Comparison of ENCODE assay signal across 28 cellular contexts in the genomic region with DNA sequence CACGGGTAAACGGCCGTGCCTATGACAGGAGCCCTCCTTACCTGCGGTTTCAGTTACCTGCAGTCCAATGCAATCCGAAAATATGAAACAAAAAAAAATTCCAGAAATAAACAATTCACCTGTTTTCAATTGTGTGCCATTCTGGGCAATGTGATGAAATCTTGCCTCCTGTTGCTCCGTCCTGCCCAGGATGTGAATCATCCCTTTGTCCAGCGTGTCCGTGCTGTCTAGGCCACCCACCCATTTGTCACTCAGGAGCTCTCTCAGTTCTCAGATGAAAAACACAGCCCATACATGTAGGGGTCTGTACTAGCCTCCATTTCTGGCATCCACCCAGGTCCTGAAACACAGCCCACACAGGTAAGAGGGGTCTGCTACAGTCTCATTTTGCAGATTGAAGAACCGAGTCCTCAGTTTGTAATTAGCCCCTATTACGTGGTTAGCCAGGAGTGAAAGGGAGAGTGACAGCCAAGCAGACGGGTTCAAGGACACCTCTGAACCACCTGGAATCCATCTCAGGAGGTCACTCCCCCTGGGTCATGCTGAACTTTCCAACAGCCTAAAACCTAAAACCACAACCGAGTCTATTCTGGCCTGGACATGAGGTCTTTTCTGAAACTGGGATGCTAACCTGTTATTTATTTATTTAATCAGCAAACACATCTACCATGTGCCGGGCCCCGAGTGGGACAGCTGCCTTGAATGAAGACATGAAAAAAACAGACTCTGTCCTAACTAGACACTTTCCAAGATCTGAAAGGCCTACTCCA.
A peak's percentile ranks its signal among the peaks of the same experiment; 100 is the strongest.
DNase-seq lines count a peak whose midpoint lies in the region; TF ChIP-seq lines count a peak whose summit lies in the region.
"Had no signal": no experiment of that assay in that cellular context is flagged by ENCODE, and none has a peak within 500 bp of the region (broad histone marks: within the 10 kb centered on the region; RNA-seq: fewer than 3 reads in every experiment).

No MANE protein-coding gene starts in this region.

- no peaks in the 10 kb centered on the region for H3K27me3 Mint-ChIP-seq in Calu3 (ENCODE audit: unreplicated experiment)
- H3K27me3 Mint-ChIP-seq: activated CD4-positive, alpha-beta T cell treated with anti-CD3 and anti-CD28 coated beads, Interleukin-2, amount 10 ng/mL, durations not matched to agents 24 days and 14 days; activated naive CD4-positive, alpha-beta T cell treated with anti-CD3 and anti-CD28 coated beads, Interleukin-2, amount 50 U/mL, for 24 hours had no signal

- H3K36me3 ChIP-seq in trophoblast cell (ENCODE audit: control insufficient read depth in 1 of 2, insufficient read depth in 2 of 2, low read length in 2 of 2), result no peaks in the 10 kb centered on the region
- H3K36me3 ChIP-seq: HAP-1, left lung, spleen, suprapubic skin, uterus had no signal

- H3K4me3 ChIP-seq in epithelial cell of esophagus (ENCODE audit: low read length) (no peak overlapping the region), trophoblast cell (ENCODE audit: low read depth, low read length) (peak overlapping the region; percentile 2)
- H3K4me3 ChIP-seq: HAP-1, left lung, SK-N-MC, spleen, suprapubic skin, uterus had no signal

- no peak overlapping the region for H2BK12ac ChIP-seq in trophoblast cell (ENCODE audit: low read length)

- H3K14ac ChIP-seq in trophoblast cell (ENCODE audit: low read length), result no peak overlapping the region

- H3K4me2 ChIP-seq in trophoblast cell (ENCODE audit: low read length), result no peak overlapping the region

- no peaks in the 10 kb centered on the region for H3K9me3 ChIP-seq in trophoblast cell (ENCODE audit: insufficient read depth, low read depth, low read length)
- H3K9me3 ChIP-seq: HAP-1, uterus had no signal

- BruUV-seq in Calu3 (replicated peaks; lab: Mats Ljungman, UMichigan), result no TSS peak

- no peaks in the 10 kb centered on the region for H3K27me3 ChIP-seq in trophoblast cell (ENCODE audit: insufficient read depth, low read length)
- H3K27me3 ChIP-seq: uterus had no signal

- peak overlapping the region; percentile 72 for H3K27ac Mint-ChIP-seq in Calu3 (ENCODE audit: unreplicated experiment)
- H3K27ac Mint-ChIP-seq: activated CD4-positive, alpha-beta T cell treated with anti-CD3 and anti-CD28 coated beads, Interleukin-2, amount 10 ng/mL, durations not matched to agents 24 days and 14 days; activated naive CD4-positive, alpha-beta T cell treated with anti-CD3 and anti-CD28 coated beads, Interleukin-2, amount 50 U/mL, for 24 hours; stimulated activated memory B cell treated with anti-CD40 and anti-IgM and Interleukin-4, amounts not matched to agents 10 μg/mL and 1 μg/mL and 100 μg/mL, for 72 hours; T-helper 2 cell treated with Interferon-gamma antibody and Interleukin-4, amounts not matched to agents 5 μg/mL and 100 μg/mL, for 36 hours had no signal

- intact Hi-C loops in Calu3 (cut with micrococcal nuclease; ENCODE audit: unreplicated experiment), result no loop called here

- H3K36me3 Mint-ChIP-seq in Calu3 (ENCODE audit: insufficient read depth, unreplicated experiment), result peaks cover 10% of the 10 kb centered on the region
- H3K36me3 Mint-ChIP-seq: activated naive CD4-positive, alpha-beta T cell treated with anti-CD3 and anti-CD28 coated beads, Interleukin-2, amount 50 U/mL, for 24 hours; naive thymus-derived CD4-positive, alpha-beta T cell; stimulated activated memory B cell treated with anti-CD40 and anti-IgM and Interleukin-4, amounts not matched to agents 10 μg/mL and 1 μg/mL and 100 μg/mL, for 72 hours had no signal

- no CpG with 5 or more reads among the region's 14 CpGs for WGBS in trophoblast cell (ENCODE audit: extremely low coverage, insufficient coverage, insufficient read length)

- H4K91ac ChIP-seq in trophoblast cell (ENCODE audit: low read depth, low read length), result no peak overlapping the region

- H2BK120ac ChIP-seq in trophoblast cell (ENCODE audit: insufficient read depth, low read length, poor library complexity), result no peak overlapping the region

- no peaks in the 10 kb centered on the region for H3K9me3 Mint-ChIP-seq in Calu3 (ENCODE audit: low read depth, unreplicated experiment)

- H3K27ac ChIP-seq in trophoblast cell (ENCODE audit: low read depth, low read length), result no peak overlapping the region
- H3K27ac ChIP-seq: C4-2B, left lung, SK-N-MC, spleen, suprapubic skin, uterus, VCaP had no signal

- H3K18ac ChIP-seq in trophoblast cell (ENCODE audit: low read length), result no peak overlapping the region

- no peak overlapping the region for H3K4ac ChIP-seq in trophoblast cell (ENCODE audit: low read depth, low read length)

- H3K4me1 ChIP-seq in trophoblast cell (ENCODE audit: control insufficient read depth in 1 of 2, insufficient read depth in 2 of 2, low read length in 2 of 2), result peaks cover 0 to 4% of the 10 kb centered on the region in 2 experiments
- H3K4me1 ChIP-seq: HAP-1, left lung, suprapubic skin, uterus had no signal

- H2BK5ac ChIP-seq in trophoblast cell (ENCODE audit: low read depth, low read length, poor library complexity), result no peak overlapping the region

- H4K8ac ChIP-seq in trophoblast cell (ENCODE audit: low read depth, low read length), result no peak overlapping the region

- peaks cover 7% of the 10 kb centered on the region for H3K4me1 Mint-ChIP-seq in Calu3 (ENCODE audit: low read depth, unreplicated experiment)
- H3K4me1 Mint-ChIP-seq: activated CD4-positive, alpha-beta T cell treated with anti-CD3 and anti-CD28 coated beads, Interleukin-2, amount 10 ng/mL, durations not matched to agents 24 days and 14 days; activated naive CD4-positive, alpha-beta T cell treated with anti-CD3 and anti-CD28 coated beads, Interleukin-2, amount 50 U/mL, for 24 hours; central memory CD8-positive, alpha-beta T cell; stimulated activated memory B cell treated with anti-CD40 and anti-IgM and Interleukin-4, amounts not matched to agents 10 μg/mL and 1 μg/mL and 100 μg/mL, for 72 hours had no signal

- CTCF ChIA-PET in Calu3 (lab: Charles Lee), result no interaction called here

- H3K79me1 ChIP-seq in trophoblast cell (ENCODE audit: low read length), result no peaks in the 10 kb centered on the region

- no peak overlapping the region for H3K4me3 Mint-ChIP-seq in Calu3 (ENCODE audit: low read depth, unreplicated experiment)
- H3K4me3 Mint-ChIP-seq: activated CD4-positive, alpha-beta T cell treated with anti-CD3 and anti-CD28 coated beads, Interleukin-2, amount 10 ng/mL, durations not matched to agents 24 days and 14 days; activated naive CD4-positive, alpha-beta T cell treated with anti-CD3 and anti-CD28 coated beads, Interleukin-2, amount 50 U/mL, for 24 hours; central memory CD8-positive, alpha-beta T cell; naive thymus-derived CD4-positive, alpha-beta T cell; stimulated activated memory B cell treated with anti-CD40 and anti-IgM and Interleukin-4, amounts not matched to agents 10 μg/mL and 1 μg/mL and 100 μg/mL, for 72 hours; T-helper 2 cell treated with Interferon-gamma antibody and Interleukin-4, amounts not matched to agents 5 μg/mL and 100 μg/mL, for 36 hours had no signal

- no peaks in the 10 kb centered on the region for H3K79me2 ChIP-seq in trophoblast cell (ENCODE audit: control insufficient read depth, insufficient read depth, low read length, poor library complexity)

- H3K23ac ChIP-seq in trophoblast cell (ENCODE audit: low read length), result no peak overlapping the region

- H3K9ac ChIP-seq in trophoblast cell (ENCODE audit: low read length), result no peak overlapping the region

- H2AK5ac ChIP-seq in trophoblast cell (ENCODE audit: low read length), result no peak overlapping the region

- TF ChIP-seq CTCF in Calu3 (IDR thresholded peaks at IDR 0.05; ENCODE audit: unreplicated experiment) (no peak), epithelial cell of esophagus (IDR thresholded peaks at IDR 0.05; ENCODE audit: insufficient read depth, low read depth, low read length, missing control alignments) (no peak)

- no peak overlapping the region for H4K12ac ChIP-seq in trophoblast cell (ENCODE audit: low read depth, low read length)

- H2AFZ ChIP-seq in trophoblast cell (ENCODE audit: insufficient read depth, low read length, poor library complexity), result no peak overlapping the region

- DNase-seq in Calu3, result no peak
- peak; percentile 9 for DNase-seq in NCI-H460 (ENCODE audit: extremely low read depth, low read depth)
- peak; percentile 44 for DNase-seq in epithelial cell of esophagus (ENCODE audit: low read depth)
- DNase-seq in trophoblast cell, result no peak
- no peak for DNase-seq in effector CD4-positive, alpha-beta T cell
- DNase-seq in foreskin melanocyte, result no peak
- DNase-seq in NCI-H187 (lab: John Stamatoyannopoulos, UW), result no peak
- no peak for DNase-seq in kidney glomerular epithelial cell (lab: John Stamatoyannopoulos, UW)
- DNase-seq: activated CD4-positive, alpha-beta T cell treated with anti-CD3 and anti-CD28 coated beads, Interleukin-2, amount 10 ng/mL, durations not matched to agents 24 days and 14 days; anterior cingulate cortex; left lung; naive thymus-derived CD4-positive, alpha-beta T cell; NCI-H1105; NCI-H2081 treated with DMSO at 0.1 percent for 48 hours; NCI-H510A; occipital lobe; spleen; stimulated activated CD4-positive, alpha-beta T cell treated with anti-CD3 and anti-CD28 coated beads, Interleukin-4, amount 100 ng/mL, for 1 hour; uterus had no signal

Comparison
In these comparisons a context has a peak if more than half of its experiments do, and no peak if none do; other contexts are left out.
1. DNase-seq: peak in NCI-H460 (single experiment) and epithelial cell of esophagus (single experiment); none in Calu3 (single experiment), trophoblast cell (0 of 2), effector CD4-positive, alpha-beta T cell (single experiment), foreskin melanocyte (single experiment), NCI-H187 (0 of 2) and kidney glomerular epithelial cell (single experiment).